In the genomic region with DNA sequence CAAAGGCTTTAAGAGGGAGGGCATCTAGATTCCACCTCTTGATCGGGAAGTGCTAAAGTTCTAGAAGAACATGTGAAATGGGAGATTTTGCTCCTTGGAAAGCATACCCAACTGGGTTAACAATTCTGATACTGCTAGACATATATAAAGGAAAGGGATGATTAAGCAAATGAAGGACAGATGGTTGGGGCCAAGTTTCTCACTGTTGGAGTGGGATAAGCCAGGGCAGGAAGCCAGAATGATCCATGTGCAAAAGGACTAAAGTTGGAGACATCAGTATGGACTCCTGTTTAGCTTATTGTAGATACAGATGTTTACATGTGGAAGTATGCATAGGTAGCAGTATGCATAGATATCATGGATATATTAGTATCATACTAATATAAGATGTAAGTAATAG, we compare ENCODE assay signal across 22 cellular contexts.
"Had no signal": no experiment of that assay in that cellular context is flagged by ENCODE, and none has a peak within 500 bp of the region (broad histone marks: within the 10 kb centered on the region; RNA-seq: fewer than 3 reads in every experiment).

No MANE protein-coding gene starts in this region.

- DNase-seq: colonic mucosa; effector CD8-positive, alpha-beta T cell; endodermal cell; hypothalamus; immature natural killer cell; islet precursor cell; kidney glomerular epithelial cell; left colon; left ventricle myocardium superior; lower lobe of right lung; naive thymus-derived CD8-positive, alpha-beta T cell; pancreas; right lobe of liver; small intestine; stimulated activated CD4-positive, alpha-beta T cell treated with anti-CD3 and anti-CD28 coated beads, Interleukin-15, amount 100 ng/mL, for 24 hours; stimulated activated CD4-positive, alpha-beta T cell treated with anti-CD3 and anti-CD28 coated beads, Interleukin-2, amount 100 ng/mL, for 48 hours; stimulated activated naive B cell treated with anti-CD40 and anti-IgM and Interleukin-4, amounts not matched to agents 10 μg/mL and 1 μg/mL and 100 μg/mL, for 72 hours; upper lobe of left lung had no signal

- H3K4me3 Mint-ChIP-seq: dendritic cell treated with granulocyte-macrophage colony-stimulating factor and Interleukin-4, amounts not matched to agents 40 ng/mL and 50 ng/mL, for 4 days; endodermal cell; immature natural killer cell; naive thymus-derived CD8-positive, alpha-beta T cell; neural crest cell; stimulated activated naive B cell treated with anti-CD40 and anti-IgM and Interleukin-4, amounts not matched to agents 10 μg/mL and 1 μg/mL and 100 μg/mL, for 72 hours; stimulated activated naive CD8-positive, alpha-beta T cell treated with anti-CD3 and anti-CD28 coated beads, Interleukin-15, Interleukin-2, amounts not matched to agents 100 ng/mL and 50 ng/mL, for 24 hours had no signal

- H3K9me3 Mint-ChIP-seq: dendritic cell treated with granulocyte-macrophage colony-stimulating factor and Interleukin-4, amounts not matched to agents 40 ng/mL and 50 ng/mL, for 4 days; endodermal cell; immature natural killer cell; stimulated activated naive CD8-positive, alpha-beta T cell treated with anti-CD3 and anti-CD28 coated beads, Interleukin-15, Interleukin-2, amounts not matched to agents 100 ng/mL and 50 ng/mL, for 24 hours had no signal

- H3K27ac Mint-ChIP-seq: dendritic cell treated with granulocyte-macrophage colony-stimulating factor and Interleukin-4, amounts not matched to agents 40 ng/mL and 50 ng/mL, for 4 days; endodermal cell; immature natural killer cell; naive thymus-derived CD8-positive, alpha-beta T cell; progenitor cell of endocrine pancreas; stimulated activated naive B cell treated with anti-CD40 and anti-IgM and Interleukin-4, amounts not matched to agents 10 μg/mL and 1 μg/mL and 100 μg/mL, for 72 hours; stimulated activated naive CD8-positive, alpha-beta T cell treated with anti-CD3 and anti-CD28 coated beads, Interleukin-15, Interleukin-2, amounts not matched to agents 100 ng/mL and 50 ng/mL, for 24 hours had no signal

- H3K4me1 Mint-ChIP-seq: neural crest cell had no signal

- H3K27me3 Mint-ChIP-seq: stimulated activated naive CD8-positive, alpha-beta T cell treated with anti-CD3 and anti-CD28 coated beads, Interleukin-15, Interleukin-2, amounts not matched to agents 100 ng/mL and 50 ng/mL, for 24 hours had no signal

- H3K36me3 Mint-ChIP-seq: immature natural killer cell; naive thymus-derived CD8-positive, alpha-beta T cell; stimulated activated naive B cell treated with anti-CD40 and anti-IgM and Interleukin-4, amounts not matched to agents 10 μg/mL and 1 μg/mL and 100 μg/mL, for 72 hours had no signal
